Comparison of ENCODE assay signal across 8 cellular contexts in the genomic region with DNA sequence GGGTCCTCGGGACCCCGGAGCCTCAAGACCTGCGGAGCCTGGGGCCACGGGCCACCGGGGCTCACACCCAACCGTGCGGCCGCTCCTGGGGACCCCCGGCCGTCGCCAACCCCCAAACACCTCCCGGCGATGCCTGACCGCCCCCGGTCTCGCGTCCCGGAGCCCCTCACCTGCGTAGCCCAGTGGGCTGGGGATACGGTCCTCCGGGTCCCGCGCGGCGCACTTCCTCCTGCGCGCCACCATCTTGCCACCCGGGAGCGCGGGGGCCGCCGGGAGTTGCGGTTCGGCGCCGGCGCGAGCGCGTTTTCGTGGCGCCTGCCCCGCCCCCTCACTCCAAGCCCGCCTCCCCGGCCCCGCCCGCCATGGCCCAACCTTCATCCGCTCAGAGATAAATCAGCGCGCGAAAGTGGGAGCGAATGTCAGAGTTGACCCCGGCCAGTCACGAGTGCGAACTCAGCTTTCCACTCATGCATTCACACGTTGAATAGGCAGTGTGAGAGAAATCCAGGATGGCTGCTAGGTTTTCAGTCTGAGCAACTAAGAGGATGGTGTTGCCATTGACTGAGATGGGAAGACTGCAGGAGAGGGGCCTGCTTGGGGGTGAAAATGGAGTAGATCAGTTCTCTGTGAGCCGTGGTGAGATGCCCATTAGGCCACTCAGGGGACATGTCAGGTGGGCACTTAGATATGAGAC. TPM values are rescaled to one million over a fixed set of nuclear protein-coding genes. Genes with fewer than 3 reads are reported as not detected.
DNase-seq lines count a peak whose midpoint lies in the region; ATAC-seq and TF ChIP-seq lines count a peak whose summit lies in the region.

RRP7A (minus strand) TSS at position 253 of the 694 bp plus-strand sequence; CDS start at position 243, 10 bp downstream.

- no peak for ATAC-seq in HG03457 (IDR thresholded peaks at IDR 0.05; ENCODE audit: unreplicated experiment)

- no peaks in the 10 kb centered on the region for H3K4me1 ChIP-seq in mammary epithelial cell (ENCODE audit: insufficient read depth, low read length)

- peaks cover 38% of the 10 kb centered on the region for H3K79me2 ChIP-seq in mammary epithelial cell (ENCODE audit: insufficient read depth, low read length)

- H3K36me3 ChIP-seq in mammary epithelial cell (ENCODE audit: insufficient read depth, low read length), result peaks cover 15% of the 10 kb centered on the region

- H3K9ac ChIP-seq in mammary epithelial cell (ENCODE audit: insufficient read depth, low read length), result peak within 1 kb of the TSS; percentile 59

- H3K27me3 ChIP-seq in mammary epithelial cell (ENCODE audit: insufficient read depth, low read length), result no peaks in the 10 kb centered on the region

- BruUV-seq in mammary epithelial cell (replicated peaks; lab: Mats Ljungman, UMichigan), result TSS peak; percentile 45

- DNase-seq in HEK293T (ENCODE audit: extremely low spot score) (peak; percentile 77), NCI-H1694 (lab: John Stamatoyannopoulos, UW) (peak; percentile 49), mammary epithelial cell (peak; percentile 65), iPS-NIHi7 (ENCODE audit: extremely low spot score) (peak; percentile 77)

- intact Hi-C loops in mammary epithelial cell (cut with micrococcal nuclease), result no loop called here

- TF ChIP-seq CTCF in GM12875 (IDR thresholded peaks at IDR 0.05; ENCODE audit: borderline replicate concordance, insufficient read depth, low read depth, low read length) (no peak), WI38 (IDR thresholded peaks at IDR 0.05; ENCODE audit: low read depth, low read length) (no peak), mammary epithelial cell (conservative IDR thresholded peaks at IDR 0.05 in 1 of 2, IDR thresholded peaks at IDR 0.05 in 1 of 2; ENCODE audit: extremely low read depth in 1 of 2, insufficient read depth in 1 of 2, low read depth in 1 of 2, low read length in 2 of 2) (no peak)

- WGBS in mammary epithelial cell (ENCODE audit: low coverage, missing lambda C conversion rate), result 1% methylated on average over 10 of the region's 57 CpGs

- H2AFZ ChIP-seq in mammary epithelial cell (ENCODE audit: low read depth, low read length), result peak within 1 kb of the TSS; percentile 93

- H3K27ac ChIP-seq in mammary epithelial cell (ENCODE audit: insufficient read depth, low read depth, low read length), result peak within 1 kb of the TSS; percentile 67
- peak within 1 kb of the TSS; percentile 44 to 95 (median 88) for H3K27ac ChIP-seq in skin epidermis

- no peaks in the 10 kb centered on the region for H3K9me3 ChIP-seq in mammary epithelial cell (replicated peaks; ENCODE audit: insufficient read depth, low read length)

- peak within 1 kb of the TSS; percentile 77 for H3K4me2 ChIP-seq in mammary epithelial cell (ENCODE audit: insufficient read depth, low read depth, low read length)

- CTCF ChIA-PET in HEK293T (lab: Yijun Ruan, JAX) (no interaction called here), mammary epithelial cell (lab: Charles Lee; ENCODE audit: low non-redundant PET) (no interaction called here)

- no peaks in the 10 kb centered on the region for H4K20me1 ChIP-seq in mammary epithelial cell (ENCODE audit: insufficient read depth, low read length)

- H3K4me3 ChIP-seq in GM12875 (ENCODE audit: low read depth, low read length) (peak within 1 kb of the TSS; percentile 89), WI38 (ENCODE audit: low read depth, low read length) (peak within 1 kb of the TSS; percentile 72), mammary epithelial cell (replicated peaks in 1 of 3; ENCODE audit: insufficient read depth in 1 of 3, low read depth in 2 of 3, low read length in 3 of 3) (peak within 1 kb of the TSS; percentile 56 to 93 (median 80)), skin epidermis (peak within 1 kb of the TSS; percentile 66 to 97 (median 89))

- in situ Hi-C loops in mammary epithelial cell (cut with MboI; ENCODE audit: low sequenced_read_pairs in 2 of 2), result no loop called here

- POLR2A ChIA-PET in HEK293T (lab: Yijun Ruan, JAX), result no interaction called here

- dilution Hi-C loops in mammary epithelial cell (cut with HindIII; ENCODE audit: low sequenced_read_pairs), result no loop called here

TF ChIP-seq in HEK293T, 16 proteins besides CTCF, POLR2A, EP300 and RAD21:
- TF ChIP-seq PKNOX1 (IDR thresholded peaks at IDR 0.05), result peak; percentile 45; the same call in 1 of the 2 replicates
- TF ChIP-seq ZNF384 (IDR thresholded peaks at IDR 0.05), result no peak

RNA-seq across cellular contexts. Expression of gene RRP7A, which starts in this region (rescaled TPM):
- 10 to 100 TPM; 34.3 to 68.4 TPM for total RNA-seq in mammary epithelial cell
- polyA plus RNA-seq in mammary epithelial cell, result 33.7 TPM
- 21.9 TPM for polyA minus RNA-seq in mammary epithelial cell
